Comparison of ENCODE assay signal across 1 cellular context in genomic region chr15:28037969-28038640, GRCh38.
TF ChIP-seq lines count a peak whose summit lies in the region.

No MANE protein-coding gene starts in this region.

TF ChIP-seq in HepG2, 621 proteins besides CTCF, POLR2A, EP300 and RAD21 (continued from another document and continues in another):
- TF ChIP-seq ZNF101 (CRISPR knock-in tag; IDR thresholded peaks at IDR 0.05; ENCODE audit: borderline replicate concordance, low read depth): no peak
- TF ChIP-seq ZNF670 (CRISPR knock-in tag; IDR thresholded peaks at IDR 0.05; ENCODE audit: borderline replicate concordance): no peak
- peak; percentile 32 for TF ChIP-seq SKI (IDR thresholded peaks at IDR 0.05; ENCODE audit: partially characterized antibody)
- TF ChIP-seq CEBPG (CRISPR knock-in tag; IDR thresholded peaks at IDR 0.05): peak; percentile 36; the same call in 1 of the 2 replicates
- peak; percentile 58; the same call in 1 of the 2 replicates for TF ChIP-seq MIXL1 (CRISPR knock-in tag; IDR thresholded peaks at IDR 0.05)
- TF ChIP-seq FOXA1 (IDR thresholded peaks at IDR 0.05): no peak
- peak; percentile 36; the same call in 1 of the 2 replicates for TF ChIP-seq FOXA1 (CRISPR knock-in tag; IDR thresholded peaks at IDR 0.05)
- peak; percentile 37; the same call in 1 of the 2 replicates for TF ChIP-seq FOXA3 (CRISPR knock-in tag; IDR thresholded peaks at IDR 0.05)
- TF ChIP-seq ZMYM4 (CRISPR knock-in tag; IDR thresholded peaks at IDR 0.05): 0 out of 2 replicates have a peak, but pooled peaks have one; percentile 21
- TF ChIP-seq ARID5B (CRISPR knock-in tag; IDR thresholded peaks at IDR 0.05): peak; percentile 70
- no peak for TF ChIP-seq ZNF367 (CRISPR knock-in tag; IDR thresholded peaks at IDR 0.05; ENCODE audit: borderline replicate concordance)
- no peak for TF ChIP-seq SMARCC2 (IDR thresholded peaks at IDR 0.05)
- TF ChIP-seq SOX5 (CRISPR knock-in tag; IDR thresholded peaks at IDR 0.05; ENCODE audit: borderline replicate concordance): peak; percentile 17; the same call in 1 of the 2 replicates
- no peak for TF ChIP-seq ETV5 (CRISPR knock-in tag; IDR thresholded peaks at IDR 0.05; ENCODE audit: borderline replicate concordance)
- TF ChIP-seq ARNT2 (CRISPR knock-in tag; IDR thresholded peaks at IDR 0.05; ENCODE audit: low read depth): no peak
- no peak for TF ChIP-seq REXO4 (CRISPR knock-in tag; IDR thresholded peaks at IDR 0.05; ENCODE audit: borderline replicate concordance)
- TF ChIP-seq NCOA2 (CRISPR knock-in tag; IDR thresholded peaks at IDR 0.05): 0 out of 2 replicates have a peak, but pooled peaks have one; percentile 34
- TF ChIP-seq MAFF (IDR thresholded peaks at IDR 0.05; ENCODE audit: low read depth, low read length): peak; percentile 33; the same call in 1 of the 2 replicates
- no peak for TF ChIP-seq SOX13 (IDR thresholded peaks at IDR 0.05)
- peak in 1 of 2 experiments; percentile 52; a peak in 1 of 4 replicates for TF ChIP-seq SOX13 (CRISPR knock-in tag; conservative IDR thresholded peaks at IDR 0.05 in 1 of 2, IDR thresholded peaks at IDR 0.05 in 1 of 2)
- TF ChIP-seq CERS6 (CRISPR knock-in tag; IDR thresholded peaks at IDR 0.05): no peak
- TF ChIP-seq ZFP36L2 (CRISPR knock-in tag; IDR thresholded peaks at IDR 0.05): no peak
- TF ChIP-seq, protein P1, sequence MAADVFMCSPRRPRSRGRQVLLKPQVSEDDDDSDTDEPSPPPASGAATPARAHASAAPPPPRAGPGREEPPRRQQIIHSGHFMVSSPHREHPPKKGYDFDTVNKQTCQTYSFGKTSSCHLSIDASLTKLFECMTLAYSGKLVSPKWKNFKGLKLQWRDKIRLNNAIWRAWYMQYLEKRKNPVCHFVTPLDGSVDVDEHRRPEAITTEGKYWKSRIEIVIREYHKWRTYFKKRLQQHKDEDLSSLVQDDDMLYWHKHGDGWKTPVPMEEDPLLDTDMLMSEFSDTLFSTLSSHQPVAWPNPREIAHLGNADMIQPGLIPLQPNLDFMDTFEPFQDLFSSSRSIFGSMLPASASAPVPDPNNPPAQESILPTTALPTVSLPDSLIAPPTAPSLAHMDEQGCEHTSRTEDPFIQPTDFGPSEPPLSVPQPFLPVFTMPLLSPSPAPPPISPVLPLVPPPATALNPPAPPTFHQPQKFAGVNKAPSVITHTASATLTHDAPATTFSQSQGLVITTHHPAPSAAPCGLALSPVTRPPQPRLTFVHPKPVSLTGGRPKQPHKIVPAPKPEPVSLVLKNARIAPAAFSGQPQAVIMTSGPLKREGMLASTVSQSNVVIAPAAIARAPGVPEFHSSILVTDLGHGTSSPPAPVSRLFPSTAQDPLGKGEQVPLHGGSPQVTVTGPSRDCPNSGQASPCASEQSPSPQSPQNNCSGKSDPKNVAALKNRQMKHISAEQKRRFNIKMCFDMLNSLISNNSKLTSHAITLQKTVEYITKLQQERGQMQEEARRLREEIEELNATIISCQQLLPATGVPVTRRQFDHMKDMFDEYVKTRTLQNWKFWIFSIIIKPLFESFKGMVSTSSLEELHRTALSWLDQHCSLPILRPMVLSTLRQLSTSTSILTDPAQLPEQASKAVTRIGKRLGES (CRISPR knock-in tag; IDR thresholded peaks at IDR 0.05; ENCODE audit: borderline replicate concordance): no peak
- TF ChIP-seq HNRNPK (IDR thresholded peaks at IDR 0.05; ENCODE audit: low read depth, low read length, poor library complexity, severe bottlenecking): no peak
- TF ChIP-seq HNF4A (CRISPR knock-in tag; IDR thresholded peaks at IDR 0.05): peak; percentile 91
- no peak for TF ChIP-seq POGZ (CRISPR knock-in tag; IDR thresholded peaks at IDR 0.05)
- no peak for TF ChIP-seq ZFP37 (CRISPR knock-in tag; IDR thresholded peaks at IDR 0.05; ENCODE audit: borderline replicate concordance)
- 0 out of 2 replicates have a peak, but pooled peaks have one; percentile 30 for TF ChIP-seq RNF219 (CRISPR knock-in tag; IDR thresholded peaks at IDR 0.05)
- peak; percentile 79 for TF ChIP-seq ZNF362 (CRISPR knock-in tag; IDR thresholded peaks at IDR 0.05; ENCODE audit: borderline replicate concordance)
- TF ChIP-seq ZNF883 (CRISPR knock-in tag; IDR thresholded peaks at IDR 0.05; ENCODE audit: not compliant biosample characterization): no peak
- TF ChIP-seq HDAC2 (CRISPR knock-in tag; IDR thresholded peaks at IDR 0.05): peak; percentile 48; the same call in 1 of the 2 replicates
- no peak for TF ChIP-seq LBX2 (CRISPR knock-in tag; IDR thresholded peaks at IDR 0.05; ENCODE audit: borderline replicate concordance)
- no peak for TF ChIP-seq PRMT3 (CRISPR knock-in tag; IDR thresholded peaks at IDR 0.05; ENCODE audit: borderline replicate concordance, low read depth)
- no peak for TF ChIP-seq ZNF644 (CRISPR knock-in tag; IDR thresholded peaks at IDR 0.05; ENCODE audit: low read depth)
- no peak for TF ChIP-seq ZNF557 (CRISPR knock-in tag; IDR thresholded peaks at IDR 0.05)
- 0 out of 4 replicates have a peak, but pooled peaks of 1 of the 2 experiments have one; percentile 7 for TF ChIP-seq MAFK (conservative IDR thresholded peaks at IDR 0.05 in 1 of 2, IDR thresholded peaks at IDR 0.05 in 1 of 2; ENCODE audit: low read length in 2 of 2)
- 0 out of 2 replicates have a peak, but pooled peaks have one; percentile 29 for TF ChIP-seq ZNF614 (CRISPR knock-in tag; IDR thresholded peaks at IDR 0.05; ENCODE audit: borderline replicate concordance)
- TF ChIP-seq RXRB (CRISPR knock-in tag; IDR thresholded peaks at IDR 0.05; ENCODE audit: borderline replicate concordance): 0 out of 2 replicates have a peak, but pooled peaks have one; percentile 27
- TF ChIP-seq ZNF20 (CRISPR knock-in tag; IDR thresholded peaks at IDR 0.05): no peak
- TF ChIP-seq AHDC1 (CRISPR knock-in tag; IDR thresholded peaks at IDR 0.05; ENCODE audit: borderline replicate concordance): peak; percentile 66; the same call in 1 of the 2 replicates
- peak; percentile 40; the same call in 1 of the 2 replicates for TF ChIP-seq SALL1 (CRISPR knock-in tag; IDR thresholded peaks at IDR 0.05)
- TF ChIP-seq ISX (CRISPR knock-in tag; conservative IDR thresholded peaks at IDR 0.05): no peak
- TF ChIP-seq BORCS8-MEF2B (CRISPR knock-in tag; IDR thresholded peaks at IDR 0.05): no peak
- peak; percentile 61; the same call in 1 of the 2 replicates for TF ChIP-seq RARA (CRISPR knock-in tag; IDR thresholded peaks at IDR 0.05)
- no peak for TF ChIP-seq CCAR2 (optimal IDR thresholded peaks at IDR 0.05; ENCODE audit: low read depth, low read length)
- TF ChIP-seq NCOA5 (CRISPR knock-in tag; IDR thresholded peaks at IDR 0.05): no peak
- no peak for TF ChIP-seq ZMYM2 (CRISPR knock-in tag; IDR thresholded peaks at IDR 0.05)
- TF ChIP-seq ZNF331 (CRISPR knock-in tag; IDR thresholded peaks at IDR 0.05): peak; percentile 28; the same call in 1 of the 2 replicates
- TF ChIP-seq GATAD2A (CRISPR knock-in tag; IDR thresholded peaks at IDR 0.05): peak; percentile 58; the same call in 1 of the 2 replicates
- TF ChIP-seq HMG20A (CRISPR knock-in tag; IDR thresholded peaks at IDR 0.05; ENCODE audit: borderline replicate concordance): peak; percentile 48; the same call in 1 of the 2 replicates
- 0 out of 2 replicates have a peak, but pooled peaks have one; percentile 19 for TF ChIP-seq SIX1 (CRISPR knock-in tag; IDR thresholded peaks at IDR 0.05; ENCODE audit: borderline replicate concordance)
